In genomic region chr9:122827759-122828090, GRCh38 we compare ENCODE assay signal across 8 cellular contexts. TPM values are rescaled to one million over a fixed set of nuclear protein-coding genes. Genes with fewer than 3 reads are reported as not detected.
DNase-seq lines count a peak whose midpoint lies in the region; ATAC-seq and TF ChIP-seq lines count a peak whose summit lies in the region.

No MANE protein-coding gene starts in this region.

- peak overlapping the region; percentile 5; the same call in 1 of the 2 replicates for H2BK20ac ChIP-seq in IMR-90 (ENCODE audit: low read depth, low read length)

- H3K4me1 Mint-ChIP-seq in Caco-2 (ENCODE audit: low read depth, unreplicated experiment) (peaks cover 4% of the 10 kb centered on the region), brain (peaks cover 41% of the 10 kb centered on the region)

- peak overlapping the region; percentile 65 for H2AK9ac ChIP-seq in IMR-90 (replicated peaks; ENCODE audit: low read depth, low read length, poor library complexity)

- H3K14ac ChIP-seq in IMR-90 (replicated peaks; ENCODE audit: low read depth, low read length), result peak overlapping the region; percentile 95

- H3K4me3 ChIP-seq in Caco-2 (ENCODE audit: low read depth, low read length) (peak overlapping the region; percentile 91), IMR-90 (ENCODE audit: insufficient read depth, low read depth, low read length) (peak overlapping the region; percentile 69), kidney epithelial cell (ENCODE audit: low read depth, low read length) (peak overlapping the region; percentile 88)

- H3K27me3 ChIP-seq in Caco-2 (replicated peaks; ENCODE audit: control insufficient read depth, insufficient read depth, low read length) (no peaks in the 10 kb centered on the region), IMR-90 (ENCODE audit: control insufficient read depth, insufficient read depth, low read length) (no peaks in the 10 kb centered on the region), kidney epithelial cell (ENCODE audit: control insufficient read depth, insufficient read depth, low read length) (no peaks in the 10 kb centered on the region)

- no peaks in the 10 kb centered on the region for H3K9me3 ChIP-seq in Caco-2
- H3K9me3 ChIP-seq in IMR-90 (ENCODE audit: control insufficient read depth, insufficient read depth, low read length), result no peaks in the 10 kb centered on the region

- H3K9me3 Mint-ChIP-seq in Caco-2 (ENCODE audit: unreplicated experiment), result no peaks in the 10 kb centered on the region
- H3K9me3 Mint-ChIP-seq in brain, result no peaks in the 10 kb centered on the region

- TF ChIP-seq RAD21 in IMR-90 (IDR thresholded peaks at IDR 0.05; ENCODE audit: low read length), result no peak

- DNase-seq in Caco-2, result no peak
- peak; percentile 42 for DNase-seq in IMR-90
- no peak for DNase-seq in kidney epithelial cell (ENCODE audit: low read depth)
- no peak for DNase-seq in stimulated activated CD4-positive, alpha-beta T cell treated with anti-CD3 and anti-CD28 coated beads, Interleukin-1b, Interleukin-23, amount 100 ng/mL, for 48 hours
- no peak for DNase-seq in stimulated activated CD4-positive, alpha-beta T cell treated with anti-CD3 and anti-CD28 coated beads, Interleukin-4, amount 100 ng/mL, for 1 hour

- BruUV-seq in Caco-2 (replicated peaks; lab: Mats Ljungman, UMichigan) (no TSS peak), IMR-90 (replicated peaks; lab: Mats Ljungman, UMichigan) (no TSS peak)

- H3K4ac ChIP-seq in IMR-90 (ENCODE audit: low read depth, low read length), result peak overlapping the region; percentile 85

- H4K8ac ChIP-seq in IMR-90 (ENCODE audit: low read depth in 2 of 2, low read length in 2 of 2), result peak overlapping the region; percentile 64 to 90

- no peak for TF ChIP-seq POLR2A in IMR-90 (IDR thresholded peaks at IDR 0.05; ENCODE audit: low read depth, low read length)

- peak overlapping the region; percentile 95; the same call in 1 of the 2 replicates for H3K56ac ChIP-seq in IMR-90 (ENCODE audit: extremely low read depth, insufficient read depth, low read length)

- H3K27me3 Mint-ChIP-seq in Caco-2 (ENCODE audit: insufficient read depth, unreplicated experiment), result no peaks in the 10 kb centered on the region
- peaks cover 8% of the 10 kb centered on the region for H3K27me3 Mint-ChIP-seq in brain

- TF ChIP-seq CTCF in Caco-2 (IDR thresholded peaks at IDR 0.05; ENCODE audit: insufficient read depth in 1 of 2, low read depth in 1 of 2, low read length in 1 of 2, severe bottlenecking in 1 of 2, unreplicated experiment in 1 of 2), result no peak
- TF ChIP-seq CTCF in IMR-90 (conservative IDR thresholded peaks at IDR 0.05; ENCODE audit: low read depth, low read length), result no peak; the same call in 1 of the 2 replicates
- TF ChIP-seq CTCF in brain (conservative IDR thresholded peaks at IDR 0.05), result no peak
- no peak for TF ChIP-seq CTCF in kidney epithelial cell (IDR thresholded peaks at IDR 0.05; ENCODE audit: insufficient read depth, low read length, poor library complexity, severe bottlenecking)

- peak overlapping the region; percentile 96 for H4K91ac ChIP-seq in IMR-90 (ENCODE audit: insufficient read depth, low read depth, low read length)

- H3K36me3 Mint-ChIP-seq in Caco-2 (ENCODE audit: insufficient read depth, unreplicated experiment) (peaks cover 26% of the 10 kb centered on the region), brain (peaks cover 17% of the 10 kb centered on the region)

- H2BK15ac ChIP-seq in IMR-90 (ENCODE audit: low read depth, low read length), result peak overlapping the region; percentile 49; the same call in 1 of the 3 replicates

- peaks cover 10% of the 10 kb centered on the region for H3K9me1 ChIP-seq in IMR-90 (ENCODE audit: insufficient read depth, low read length)

- peak overlapping the region; percentile 96 for H2AFZ ChIP-seq in IMR-90 (replicated peaks; ENCODE audit: low read length, poor library complexity)

- peak overlapping the region; percentile 29 for H3K18ac ChIP-seq in IMR-90 (ENCODE audit: low read depth, low read length)

- H4K20me1 ChIP-seq in IMR-90 (ENCODE audit: insufficient read depth, low read length), result 0 out of 2 replicates have a peak, but pooled peaks cover 2% of the 10 kb centered on the region

- dilution Hi-C loops in IMR-90 (cut with HindIII; ENCODE audit: low sequenced_read_pairs, unreplicated experiment), result no loop called here

- ATAC-seq in GM21528 (IDR thresholded peaks at IDR 0.05; ENCODE audit: low FRiP score, unreplicated experiment) (peak; percentile 12), IMR-90 (ENCODE audit: low read depth) (peak; percentile 48)

- H2AK5ac ChIP-seq in IMR-90 (ENCODE audit: low read depth, low read length), result peak overlapping the region; percentile 87

- peaks cover 31 to 35% of the 10 kb centered on the region in 2 experiments for H3K79me1 ChIP-seq in IMR-90 (ENCODE audit: low read depth in 1 of 2, low read length in 2 of 2)

- H3K4me2 ChIP-seq in IMR-90 (ENCODE audit: low read depth, low read length), result peak overlapping the region; percentile 72

- CTCF ChIA-PET in Caco-2 (lab: Charles Lee) (interaction anchor here (0.9 kb wide), 1 partner anchor 12 kb away, joined by 3 read pairs; no protein-coding TSS in a partner anchor), IMR-90 (lab: Yijun Ruan, JAX) (interaction anchor here (0.9 kb wide), 1 partner anchor 9 kb away, joined by 6 read pairs; no protein-coding TSS in a partner anchor)

- H3K27ac Mint-ChIP-seq in Caco-2 (ENCODE audit: unreplicated experiment) (peak overlapping the region; percentile 87), brain (peak overlapping the region; percentile 93 to 97 (median 95))

- in situ Hi-C loops in IMR-90 (cut with MboI; ENCODE audit: low sequenced_read_pairs), result loop anchor here (25.0 kb wide), 1 partner anchor 510 kb away; no protein-coding TSS in a partner anchor

- H3K4me3 Mint-ChIP-seq in Caco-2 (ENCODE audit: unreplicated experiment) (peak overlapping the region; percentile 98), brain (peak overlapping the region; percentile 98 to 100 (median 100))

- peak overlapping the region; percentile 73 for H2BK5ac ChIP-seq in IMR-90 (ENCODE audit: low read depth, low read length, poor library complexity, severe bottlenecking)

- H3K36me3 ChIP-seq in Caco-2 (ENCODE audit: control insufficient read depth, insufficient read depth, low read length) (peaks cover 2% of the 10 kb centered on the region; the same call in 1 of the 2 replicates), IMR-90 (ENCODE audit: control insufficient read depth, insufficient read depth, low read length) (peaks cover 15% of the 10 kb centered on the region), kidney epithelial cell (ENCODE audit: control insufficient read depth, insufficient read depth, low read length) (no peaks in the 10 kb centered on the region)

- H3K4me1 ChIP-seq in Caco-2 (peaks cover 7% of the 10 kb centered on the region; the same call in 1 of the 2 replicates), IMR-90 (ENCODE audit: control insufficient read depth, insufficient read depth, low read length) (peaks cover 8% of the 10 kb centered on the region)

- WGBS in IMR-90 (ENCODE audit: extremely low coverage in 2 of 2, insufficient read length in 1 of 2), 2 experiments, result no CpG with 5 or more reads among the region's 8 CpGs

- intact Hi-C loops in Caco-2 (cut with micrococcal nuclease; ENCODE audit: unreplicated experiment) (no loop called here), IMR-90 (cut with micrococcal nuclease) (no loop called here)

- POLR2A ChIA-PET in Caco-2 (lab: Charles Lee), result interaction anchor here (0.6 to 1.3 kb wide), 5 partner anchors 16 to 388 kb away, joined by 3 to 7 read pairs (median 6); partner anchors contain the start of gene RABGAP1
- POLR2A ChIA-PET in IMR-90 (lab: Charles Lee; ENCODE audit: unreplicated experiment), result interaction anchor here (0.6 kb wide), 1 partner anchor 16 kb away, joined by 3 read pairs; no protein-coding TSS in a partner anchor

- H3K9ac ChIP-seq in IMR-90 (ENCODE audit: low read depth, low read length), result peak overlapping the region; percentile 91

- H3K23ac ChIP-seq in IMR-90 (ENCODE audit: low read depth, low read length), result peak overlapping the region; percentile 87

- peak overlapping the region; percentile 87 for H3K27ac ChIP-seq in IMR-90 (ENCODE audit: insufficient read depth, low read length)
- H3K27ac ChIP-seq in temporal lobe (ENCODE audit: low read depth, low read length), result peak overlapping the region; percentile 88

- H4K5ac ChIP-seq in IMR-90 (ENCODE audit: low read depth, low read length), result peak overlapping the region; percentile 62

- peak overlapping the region; percentile 67 for H2BK120ac ChIP-seq in IMR-90 (ENCODE audit: low read depth, low read length)

TF ChIP-seq in IMR-90, 13 proteins besides CTCF, POLR2A, EP300 and RAD21 (continues in another document):
- TF ChIP-seq MAZ (IDR thresholded peaks at IDR 0.05; ENCODE audit: borderline replicate concordance, low read depth, low read length) (no peak), RCOR1 (IDR thresholded peaks at IDR 0.05; ENCODE audit: insufficient replicate concordance, low read length) (no peak), RFX5 (IDR thresholded peaks at IDR 0.05; ENCODE audit: low read depth, low read length) (no peak)

RNA-seq across cellular contexts. Expression of gene PDCL, which starts 0.7 kb away (rescaled TPM):
- 20.7 and 20.8 TPM in 2 replicates for total RNA-seq in Caco-2 (2022)
- total RNA-seq in IMR-90 (2012; rRNA removed), result 22.2 and 38.3 TPM in 2 replicates
- polyA plus RNA-seq in IMR-90 (2012; rRNA removed), result 8.7 and 10.1 TPM in 2 replicates
- polyA plus RNA-seq in IMR-90 (2012; cell fraction: cytosol; rRNA removed), result 4.5 and 4.6 TPM in 2 replicates
- 1.8 and 4.0 TPM in 2 replicates for polyA plus RNA-seq in IMR-90 (2012; cell fraction: nucleus; rRNA removed; ENCODE audit: low replicate concordance)
- polyA plus RNA-seq in brain (ENCODE audit: insufficient read depth, low read depth, low replicate concordance), result 24.8 TPM
- 18.3 and 21.3 TPM in 2 replicates for total RNA-seq in kidney epithelial cell
- total RNA-seq in temporal lobe, result 32.5 TPM

RNA-seq across cellular contexts. Expression of gene OR1K1, which starts 27.8 kb away (rescaled TPM):
- total RNA-seq in Caco-2 (2022), result not detected in 2 replicates
- total RNA-seq in IMR-90 (2012; rRNA removed), result not detected in 2 replicates
- polyA plus RNA-seq in IMR-90 (2012; rRNA removed), result not detected in 2 replicates
- not detected in 2 replicates for polyA plus RNA-seq in IMR-90 (2012; cell fraction: cytosol; rRNA removed)
- polyA plus RNA-seq in IMR-90 (2012; cell fraction: nucleus; rRNA removed; ENCODE audit: low replicate concordance), result not detected in 2 replicates
- not detected for polyA plus RNA-seq in brain (ENCODE audit: insufficient read depth, low read depth, low replicate concordance)
- total RNA-seq in kidney epithelial cell, result not detected in 2 replicates
- not detected for total RNA-seq in temporal lobe

RNA-seq across cellular contexts. Expression of gene OR5C1, which starts 39.0 kb away (rescaled TPM):
- total RNA-seq in Caco-2 (2022), result not detected in 2 replicates
- not detected in 2 replicates for total RNA-seq in IMR-90 (2012; rRNA removed)
- not detected in 2 replicates for polyA plus RNA-seq in IMR-90 (2012; rRNA removed)
- not detected in 2 replicates for polyA plus RNA-seq in IMR-90 (2012; cell fraction: cytosol; rRNA removed)
- polyA plus RNA-seq in IMR-90 (2012; cell fraction: nucleus; rRNA removed; ENCODE audit: low replicate concordance), result not detected in 2 replicates
- polyA plus RNA-seq in brain (ENCODE audit: insufficient read depth, low read depth, low replicate concordance), result not detected
- not detected in 2 replicates for total RNA-seq in kidney epithelial cell
- not detected for total RNA-seq in temporal lobe
